21 cellular contexts compared by ENCODE assay signal in genomic region chr1:205052689-205053088, GRCh38. TPM values are rescaled to one million over a fixed set of nuclear protein-coding genes. Genes with fewer than 3 reads are reported as not detected.
DNase-seq lines count a peak whose midpoint lies in the region.
"Had no signal": no experiment of that assay in that cellular context is flagged by ENCODE, and none has a peak within 500 bp of the region (broad histone marks: within the 10 kb centered on the region; RNA-seq: fewer than 3 reads in every experiment).

No MANE protein-coding gene starts in this region.

- H3K27ac ChIP-seq in cingulate gyrus (ENCODE audit: low read depth, low read length) = peak overlapping the region; percentile 99
- peak overlapping the region; percentile 99 for H3K27ac ChIP-seq in temporal lobe (ENCODE audit: low read depth, low read length)
- H3K27ac ChIP-seq: PC-9, RWPE1, SJCRH30 had no signal

- DNase-seq in NCI-H82 (lab: John Stamatoyannopoulos, UW) (peak; percentile 73), NCI-H82 treated with DMSO at 0.1 percent for 48 hours (lab: John Stamatoyannopoulos, UW; ENCODE audit: unreplicated experiment) (no peak), NCI-H2171 treated with DMSO at 0.1 percent for 48 hours (lab: John Stamatoyannopoulos, UW) (peak; percentile 72), HK-2 (ENCODE audit: unreplicated experiment) (no peak), midbrain (lab: John Stamatoyannopoulos, UW) (no peak), germinal center (ENCODE audit: low spot score) (no peak)
- DNase-seq: BE2C; CD4-positive, alpha-beta memory T cell; GF-D8; KG1; MV-4-11; NCI-H2029; NCI-H345; NCI-H526; PC-9; SJCRH30 had no signal

RNA-seq across cellular contexts. Expression of gene CNTN2, which starts 9.7 kb away (rescaled TPM):
- total RNA-seq in temporal lobe = 23.4 TPM
- total RNA-seq: CD4-positive, alpha-beta memory T cell; HepG2; PC-9; T-helper 1 cell treated with Interleukin-12 subunit alpha and Interleukin-12 subunit beta and Interleukin-4 antibody, amounts not matched to agents 30 ng/mL and 1 ng/mL, for 36 hours had no signal

RNA-seq across cellular contexts. Expression of gene TMEM81, which starts 31.6 kb away (rescaled TPM):
- total RNA-seq in temporal lobe = 2.0 TPM

Comparison
In these comparisons a context has a peak if more than half of its experiments do, and no peak if none do; other contexts are left out.
1. DNase-seq: peak in NCI-H82 (single experiment) and NCI-H2171 treated with DMSO at 0.1 percent for 48 hours (single experiment); none in NCI-H82 treated with DMSO at 0.1 percent for 48 hours (single experiment), HK-2 (single experiment), midbrain (single experiment) and germinal center (single experiment).